ENCODE assay signal across 11 cellular contexts in genomic region chr6:146484411-146484810, GRCh38.
"Had no signal": no experiment of that assay in that cellular context is flagged by ENCODE, and none has a peak within 500 bp of the region (broad histone marks: within the 10 kb centered on the region; RNA-seq: fewer than 3 reads in every experiment).

No MANE protein-coding gene starts in this region.

- H3K4me3 ChIP-seq: GM23248, GM23338, HAP-1 had no signal

- H2AFZ ChIP-seq: GM23248, GM23338 had no signal

- H3K9me3 ChIP-seq: HAP-1 had no signal

- H3K36me3 ChIP-seq: HAP-1 had no signal

- H3K9ac ChIP-seq: GM23248 had no signal

- ATAC-seq: GM23338, HCT116 had no signal

- H3K27ac ChIP-seq: GM23248 had no signal

- H3K4me2 ChIP-seq: GM23338 had no signal

- DNase-seq: GM23248, GOT3, H7, H9, HCEC 1CT, HFFc6 had no signal

- FAIRE-seq: H1, H54 had no signal

- H3K4me1 ChIP-seq: HAP-1 had no signal
